ENCODE assay signal across 8 cellular contexts in genomic region chrX:1453951-1454785, GRCh38. TPM values are rescaled to one million over a fixed set of nuclear protein-coding genes. Genes with fewer than 3 reads are reported as not detected.
DNase-seq lines count a peak whose midpoint lies in the region; ATAC-seq, FAIRE-seq and TF ChIP-seq lines count a peak whose summit lies in the region.

No MANE protein-coding gene starts in this region.

- H3K4me1 Mint-ChIP-seq in astrocyte (ENCODE audit: low read depth, unreplicated experiment) = no peaks in the 10 kb centered on the region

- H3K9me3 Mint-ChIP-seq in astrocyte (ENCODE audit: unreplicated experiment) = peaks cover 7% of the 10 kb centered on the region

- ATAC-seq in HG02763 (IDR thresholded peaks at IDR 0.05; ENCODE audit: unreplicated experiment) = peak; percentile 30

- no peak overlapping the region for H3K27ac Mint-ChIP-seq in astrocyte (ENCODE audit: unreplicated experiment)

- H3K4me2 ChIP-seq in astrocyte (ENCODE audit: low read length) = peak overlapping the region; percentile 92

- H3K9me3 ChIP-seq in astrocyte (ENCODE audit: insufficient read depth, low read depth, low read length) (no peaks in the 10 kb centered on the region), iPS DF 6.9 (ENCODE audit: control insufficient read depth, insufficient read depth, low read length) (no peaks in the 10 kb centered on the region)

- H3K27me3 ChIP-seq in astrocyte (ENCODE audit: insufficient read depth, low read length) (no peaks in the 10 kb centered on the region), iPS DF 6.9 (ENCODE audit: control insufficient read depth, insufficient read depth, low read length) (no peaks in the 10 kb centered on the region)

- H4K20me1 ChIP-seq in astrocyte (ENCODE audit: insufficient read depth, low read length) = peaks cover 22% of the 10 kb centered on the region

- H3K4me3 Mint-ChIP-seq in astrocyte (ENCODE audit: unreplicated experiment) = no peak overlapping the region

- TF ChIP-seq CTCF in GM12874 (IDR thresholded peaks at IDR 0.05; ENCODE audit: insufficient read depth, low read depth, low read length) (peak; percentile 96), astrocyte (IDR thresholded peaks at IDR 0.05; ENCODE audit: insufficient read depth, low read depth, low read length) (peak; percentile 68)

- H3K9ac ChIP-seq in astrocyte (ENCODE audit: low read length) = no peak overlapping the region

- no peak overlapping the region for H2AFZ ChIP-seq in astrocyte (ENCODE audit: low read depth, low read length)

- H3K27ac ChIP-seq in astrocyte (ENCODE audit: low read depth, low read length) (no peak overlapping the region), iPS DF 6.9 (ENCODE audit: low read length) (no peak overlapping the region)

- no peaks in the 10 kb centered on the region for H3K36me3 ChIP-seq in astrocyte (ENCODE audit: insufficient read depth, low read length)
- H3K36me3 ChIP-seq in iPS DF 6.9 (ENCODE audit: control insufficient read depth, insufficient read depth, low read length) = no peaks in the 10 kb centered on the region; the same call in 1 of the 2 replicates

- no peaks in the 10 kb centered on the region for H3K27me3 Mint-ChIP-seq in astrocyte (ENCODE audit: low read depth, unreplicated experiment)

- FAIRE-seq in astrocyte (lab: Jason Lieb, UNC) = no peak

- DNase-seq in astrocyte (ENCODE audit: low read depth) (peak; percentile 31), iPS DF 6.9 (ENCODE audit: low read depth, low spot score) (peak; percentile 67), NCI-H524 treated with DMSO at 0.1 percent for 48 hours (lab: John Stamatoyannopoulos, UW) (no peak), NK-92 (lab: John Stamatoyannopoulos, UW; ENCODE audit: unreplicated experiment) (no peak)
- peak; percentile 95 for DNase-seq in stimulated activated CD4-positive, alpha-beta T cell treated with anti-CD3 and anti-CD28 coated beads, Interleukin-12 subunit alpha, Interleukin-12 subunit beta, amount 100 ng/mL, for 4 hours

- 0 out of 2 replicates have a peak, but pooled peaks have one; percentile 20 for TF ChIP-seq POLR2A in Raji (IDR thresholded peaks at IDR 0.05; ENCODE audit: insufficient read depth, low read depth, low read length)

- H3K36me3 Mint-ChIP-seq in astrocyte (ENCODE audit: low read depth, unreplicated experiment) = no peaks in the 10 kb centered on the region

- H3K79me2 ChIP-seq in astrocyte (ENCODE audit: insufficient read depth, low read length) = peaks cover 31% of the 10 kb centered on the region

- H3K4me1 ChIP-seq in astrocyte (ENCODE audit: insufficient read depth, low read length) (no peaks in the 10 kb centered on the region), iPS DF 6.9 (ENCODE audit: control insufficient read depth, insufficient read depth, low read length) (no peaks in the 10 kb centered on the region)

- WGBS in iPS DF 6.9 (ENCODE audit: insufficient coverage, insufficient read length) = no CpG with 5 or more reads among the region's 45 CpGs

- H3K4me3 ChIP-seq in astrocyte (ENCODE audit: insufficient read depth, low read depth, low read length) (no peak overlapping the region), iPS DF 6.9 (ENCODE audit: low read length) (peak overlapping the region; percentile 29; the same call in 1 of the 2 replicates)

RNA-seq across cellular contexts. Expression of gene ASMTL, which starts 1.5 kb away (rescaled TPM):
- total RNA-seq in astrocyte = 22.1 and 26.5 TPM in 2 replicates

Comparison
In these comparisons a context has a peak if more than half of its experiments do, and no peak if none do; other contexts are left out.
1. DNase-seq: peak in astrocyte (single experiment), iPS DF 6.9 (single experiment) and stimulated activated CD4-positive, alpha-beta T cell treated with anti-CD3 and anti-CD28 coated beads, Interleukin-12 subunit alpha, Interleukin-12 subunit beta, amount 100 ng/mL, for 4 hours (single experiment); none in NCI-H524 treated with DMSO at 0.1 percent for 48 hours (single experiment) and NK-92 (single experiment).